In the genomic region with DNA sequence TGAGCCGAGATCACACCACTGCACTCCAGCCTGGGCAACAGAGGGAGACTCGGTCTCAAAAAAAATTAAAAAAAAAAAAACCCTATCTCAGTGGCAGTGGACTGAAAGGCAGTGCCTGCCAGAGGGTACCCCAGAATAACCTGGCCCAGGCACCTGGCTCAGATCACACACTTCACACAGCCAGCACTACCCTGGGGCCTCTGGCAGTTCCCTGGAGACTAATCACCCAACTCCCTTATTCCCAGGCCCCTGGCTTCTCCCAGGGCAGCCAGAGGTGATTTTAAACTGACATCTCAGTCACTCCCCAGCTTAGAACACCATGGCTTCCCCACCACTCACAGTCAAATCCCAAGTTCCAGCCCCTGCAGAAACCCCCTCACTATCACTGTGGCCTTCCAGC, we compare ENCODE assay signal across 13 cellular contexts. TPM values are rescaled to one million over a fixed set of nuclear protein-coding genes. Genes with fewer than 3 reads are reported as not detected.
DNase-seq lines count a peak whose midpoint lies in the region; ATAC-seq lines count a peak whose summit lies in the region.
"Had no signal": no experiment of that assay in that cellular context is flagged by ENCODE, and none has a peak within 500 bp of the region (broad histone marks: within the 10 kb centered on the region; RNA-seq: fewer than 3 reads in every experiment).

No MANE protein-coding gene starts in this region.

- H3K36me3 ChIP-seq in CD4-positive, alpha-beta memory T cell (ENCODE audit: insufficient read depth, low read length), result peaks cover 13% of the 10 kb centered on the region
- H3K36me3 ChIP-seq in HUES6 (ENCODE audit: control insufficient read depth, insufficient read depth, low read length), result peaks cover 16% of the 10 kb centered on the region

- H3K9ac ChIP-seq in HUES6 (ENCODE audit: low read length), result no peak overlapping the region

- no peaks in the 10 kb centered on the region for H3K9me3 Mint-ChIP-seq in CD4-positive, alpha-beta memory T cell
- no peaks in the 10 kb centered on the region for H3K9me3 Mint-ChIP-seq in activated T-helper 17 cell treated with anti-CD3 and anti-CD28 coated beads, Interleukin-2, amount 50 U/mL, for 72 hours
- peaks cover 0 to under 1% (median 0%) of the 10 kb centered on the region in 7 donors for H3K9me3 Mint-ChIP-seq in naive B cell

- H3K27ac ChIP-seq in CD4-positive, alpha-beta memory T cell (ENCODE audit: low read depth, low read length), result no peak overlapping the region
- no peak overlapping the region for H3K27ac ChIP-seq in HUES6 (ENCODE audit: low read depth, low read length)
- H3K27ac ChIP-seq: cardiac muscle cell had no signal

- H3K27me3 ChIP-seq in CD4-positive, alpha-beta memory T cell (ENCODE audit: insufficient read depth, low read length), result no peaks in the 10 kb centered on the region
- H3K27me3 ChIP-seq in HUES6 (ENCODE audit: control insufficient read depth, insufficient read depth, low read length), result no peaks in the 10 kb centered on the region
- H3K27me3 ChIP-seq: cardiac muscle cell, right atrium auricular region had no signal

- CTCF ChIA-PET in CD4-positive, alpha-beta memory T cell (lab: Charles Lee; ENCODE audit: partially characterized antibody), result interaction anchor here (1.3 to 13.8 kb wide), 2 partner anchors 54 to 65 kb away, joined by 3 to 260 read pairs; no protein-coding TSS in a partner anchor

- intact Hi-C loops in CD4-positive, alpha-beta memory T cell (cut with micrococcal nuclease), result loop anchor here (5.0 kb wide), 1 partner anchor 38 kb away; a partner anchor contains a TSS

- peaks cover 16 to 60% (median 39%) of the 10 kb centered on the region in 4 donors for H3K4me1 Mint-ChIP-seq in CD4-positive, alpha-beta memory T cell
- peaks cover 12% of the 10 kb centered on the region for H3K4me1 Mint-ChIP-seq in activated T-helper 17 cell treated with anti-CD3 and anti-CD28 coated beads, Interleukin-2, amount 50 U/mL, for 72 hours
- H3K4me1 Mint-ChIP-seq in naive B cell, result peaks cover 46 to 68% (median 52%) of the 10 kb centered on the region in 3 donors

- H3K4me3 ChIP-seq in CD4-positive, alpha-beta memory T cell (ENCODE audit: low read length in 2 of 2), result no peak overlapping the region
- H3K4me3 ChIP-seq in HUES6 (ENCODE audit: low read depth, low read length), result peak overlapping the region; percentile 9; the same call in 1 of the 2 replicates
- H3K4me3 ChIP-seq: right atrium auricular region had no signal

- no peaks in the 10 kb centered on the region for H3K27me3 Mint-ChIP-seq in CD4-positive, alpha-beta memory T cell
- no peaks in the 10 kb centered on the region for H3K27me3 Mint-ChIP-seq in activated T-helper 17 cell treated with anti-CD3 and anti-CD28 coated beads, Interleukin-2, amount 50 U/mL, for 72 hours
- no peaks in the 10 kb centered on the region for H3K27me3 Mint-ChIP-seq in naive B cell

- peaks cover 36% of the 10 kb centered on the region for H3K4me1 ChIP-seq in CD4-positive, alpha-beta memory T cell (ENCODE audit: insufficient read depth, low read length)
- H3K4me1 ChIP-seq in HUES6 (ENCODE audit: control insufficient read depth, insufficient read depth, low read length), result peaks cover 31% of the 10 kb centered on the region

- peak overlapping the region in 3 of 7 donors; percentile 48 to 84 (median 84) for H3K27ac Mint-ChIP-seq in CD4-positive, alpha-beta memory T cell
- H3K27ac Mint-ChIP-seq in activated T-helper 17 cell treated with anti-CD3 and anti-CD28 coated beads, Interleukin-2, amount 50 U/mL, for 72 hours, result peak overlapping the region; percentile 80
- peak overlapping the region in 3 of 6 donors; percentile 52 to 92 (median 73) for H3K27ac Mint-ChIP-seq in naive B cell

- H3K9me3 ChIP-seq in CD4-positive, alpha-beta memory T cell (ENCODE audit: control insufficient read depth in 1 of 2, low read length in 2 of 2), result no peaks in the 10 kb centered on the region
- H3K9me3 ChIP-seq in HUES6 (ENCODE audit: control insufficient read depth, insufficient read depth, low read depth, low read length), result no peaks in the 10 kb centered on the region
- H3K9me3 ChIP-seq: right atrium auricular region had no signal

- no peak for ATAC-seq in activated T-helper 17 cell treated with anti-CD3 and anti-CD28 coated beads, Interleukin-2, amount 50 U/mL, for 72 hours (replicated peaks)
- ATAC-seq in naive B cell (ENCODE audit: low read depth in 2 of 2), result no peak
- ATAC-seq in GM18502 (IDR thresholded peaks at IDR 0.05; ENCODE audit: poor library complexity, unreplicated experiment), result no peak
- ATAC-seq in GM18907 (IDR thresholded peaks at IDR 0.05; ENCODE audit: unreplicated experiment), result no peak

- peak overlapping the region in 5 of 8 donors; percentile 10 to 60 (median 49) for H3K4me3 Mint-ChIP-seq in CD4-positive, alpha-beta memory T cell
- H3K4me3 Mint-ChIP-seq in activated T-helper 17 cell treated with anti-CD3 and anti-CD28 coated beads, Interleukin-2, amount 50 U/mL, for 72 hours, result peak overlapping the region; percentile 85
- H3K4me3 Mint-ChIP-seq in naive B cell, result peak overlapping the region; percentile 6 to 83 (median 48)

- peaks cover 6 to 19% of the 10 kb centered on the region in 2 donors for H3K36me3 Mint-ChIP-seq in CD4-positive, alpha-beta memory T cell
- H3K36me3 Mint-ChIP-seq in activated T-helper 17 cell treated with anti-CD3 and anti-CD28 coated beads, Interleukin-2, amount 50 U/mL, for 72 hours (ENCODE audit: low read depth), result peaks cover 36% of the 10 kb centered on the region
- H3K36me3 Mint-ChIP-seq in naive B cell, result no peaks in the 10 kb centered on the region

- POLR2A ChIA-PET in CD4-positive, alpha-beta memory T cell (lab: Charles Lee; ENCODE audit: partially characterized antibody), result interaction anchor here (0.7 to 1.9 kb wide), 4 partner anchors 29 to 65 kb away, joined by 3 to 5 read pairs (median 3); a partner anchor contains a TSS

- DNase-seq in CD4-positive, alpha-beta memory T cell, result no peak
- DNase-seq in naive B cell (no peak), SIG-M5 treated with dmso at 0.1 percent for 504 hours (lab: John Stamatoyannopoulos, UW; ENCODE audit: unreplicated experiment) (no peak), A172 (ENCODE audit: low spot score) (no peak)
- DNase-seq: activated CD8-positive, alpha-beta memory T cell treated with anti-CD3 and anti-CD28 coated beads, Interleukin-2, amount 50 U/mL, for 4 hours; midbrain; NCI-H82 had no signal

RNA-seq across cellular contexts. Expression of a gene that starts 3.5 kb away (rescaled TPM):
- total RNA-seq in CD4-positive, alpha-beta memory T cell, result 10 to 100 TPM; 10.5 to 12.2 TPM
- 10 to 100 TPM; 16.1 to 23.6 TPM for polyA plus RNA-seq in CD4-positive, alpha-beta memory T cell
- 10 to 100 TPM; 14.4 to 15.6 TPM for total RNA-seq in activated T-helper 17 cell treated with anti-CD3 and anti-CD28 coated beads, Interleukin-2, amount 50 U/mL, for 72 hours
- polyA plus RNA-seq in naive B cell (ENCODE audit: low read depth in 6 of 6), result 10 to 100 TPM; 12.0 to 17.8 (median 12.7) TPM
- 2.8 and 6.6 TPM in 2 replicates for total RNA-seq in A172 (2014; rRNA removed; shearing (Covaris generic))

RNA-seq across cellular contexts. Expression of a gene that starts 4.4 kb away (rescaled TPM):
- 10 to 100 TPM; 19.8 TPM for total RNA-seq in CD4-positive, alpha-beta memory T cell
- 1 to 10 TPM; 1.9 to 6.2 TPM for polyA plus RNA-seq in CD4-positive, alpha-beta memory T cell
- total RNA-seq in activated T-helper 17 cell treated with anti-CD3 and anti-CD28 coated beads, Interleukin-2, amount 50 U/mL, for 72 hours, result 10 to 100 TPM; 11.0 to 14.3 TPM
- 1 to 10 TPM; 3.3 to 6.8 (median 4.8) TPM for polyA plus RNA-seq in naive B cell (ENCODE audit: low read depth in 6 of 6)
- total RNA-seq in A172 (2014; rRNA removed; shearing (Covaris generic)), result 9.0 and 11.9 TPM in 2 replicates

RNA-seq across cellular contexts. Expression of a gene that starts 28.6 kb away (rescaled TPM):
- 100 to 1,000 TPM; 342 to 348 TPM for total RNA-seq in CD4-positive, alpha-beta memory T cell
- 10 to 100 TPM; 19.4 to 70.9 TPM for polyA plus RNA-seq in CD4-positive, alpha-beta memory T cell
- 100 to 1,000 TPM; 336 to 455 TPM for total RNA-seq in activated T-helper 17 cell treated with anti-CD3 and anti-CD28 coated beads, Interleukin-2, amount 50 U/mL, for 72 hours
- 100 to 1,000 TPM in 1 of 6 donors, 10 to 100 TPM in 5; 25.7 to 100 (median 50.8) TPM for polyA plus RNA-seq in naive B cell (ENCODE audit: low read depth in 6 of 6)
- total RNA-seq in A172 (2014; rRNA removed; shearing (Covaris generic)), result 545 and 619 TPM in 2 replicates

RNA-seq across cellular contexts. Expression of a gene that starts 39.1 kb away (rescaled TPM):
- 10 to 100 TPM; 16.4 to 19.5 TPM for total RNA-seq in CD4-positive, alpha-beta memory T cell
- polyA plus RNA-seq in CD4-positive, alpha-beta memory T cell, result 1 to 10 TPM; 1.4 to 5.5 TPM
- 1 to 10 TPM; 5.8 to 6.2 TPM for total RNA-seq in activated T-helper 17 cell treated with anti-CD3 and anti-CD28 coated beads, Interleukin-2, amount 50 U/mL, for 72 hours
- polyA plus RNA-seq in naive B cell (ENCODE audit: low read depth in 6 of 6), result 1 to 10 TPM; 4.1 to 6.2 (median 5.0) TPM
- total RNA-seq in A172 (2014; rRNA removed; shearing (Covaris generic)), result 17.1 and 18.8 TPM in 2 replicates

RNA-seq across cellular contexts. Expression of a gene that starts 39.6 kb away (rescaled TPM):
- 10 to 100 TPM; 81.1 to 88.4 TPM for total RNA-seq in CD4-positive, alpha-beta memory T cell
- 100 to 1,000 TPM; 200 to 238 TPM for polyA plus RNA-seq in CD4-positive, alpha-beta memory T cell
- total RNA-seq in activated T-helper 17 cell treated with anti-CD3 and anti-CD28 coated beads, Interleukin-2, amount 50 U/mL, for 72 hours, result 10 to 100 TPM; 79.0 to 95.8 TPM
- 100 to 1,000 TPM; 109 to 169 (median 122) TPM for polyA plus RNA-seq in naive B cell (ENCODE audit: low read depth in 6 of 6)
- 32.1 and 48.2 TPM in 2 replicates for total RNA-seq in A172 (2014; rRNA removed; shearing (Covaris generic))
